19 cellular contexts compared by ENCODE assay signal in the genomic region with DNA sequence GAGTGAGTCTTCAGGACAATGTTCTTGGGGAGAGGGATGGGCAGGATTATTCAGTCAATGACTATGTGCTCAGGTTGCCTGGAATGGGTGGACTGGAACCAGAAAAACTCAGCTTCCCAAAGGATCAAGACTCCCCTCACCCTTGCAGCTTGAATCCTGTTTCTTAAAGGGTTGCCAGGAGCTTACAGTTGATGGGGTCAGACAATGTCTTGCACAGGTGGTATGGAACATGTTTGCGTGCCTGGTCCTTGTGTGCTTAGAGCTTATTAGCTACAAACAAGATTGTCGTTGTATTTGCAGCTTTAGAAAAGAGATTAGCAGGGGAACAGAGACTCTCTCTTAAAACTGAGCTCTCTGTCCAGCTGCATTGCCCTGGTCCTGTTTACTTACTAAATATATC. TPM values are rescaled to one million over a fixed set of nuclear protein-coding genes. Genes with fewer than 3 reads are reported as not detected.
DNase-seq lines count a peak whose midpoint lies in the region; ATAC-seq and TF ChIP-seq lines count a peak whose summit lies in the region.
"Had no signal": no experiment of that assay in that cellular context is flagged by ENCODE, and none has a peak within 500 bp of the region (broad histone marks: within the 10 kb centered on the region; RNA-seq: fewer than 3 reads in every experiment).

No MANE protein-coding gene starts in this region.

- no peak overlapping the region for H2AK5ac ChIP-seq in H9 (ENCODE audit: insufficient read length, low read length)

- peaks cover 2 to 4% of the 10 kb centered on the region in 2 experiments; a peak in 3 of 5 replicates for H3K9me3 Mint-ChIP-seq in H9
- H3K9me3 Mint-ChIP-seq in WTC11: peaks cover 8% of the 10 kb centered on the region

- H2BK5ac ChIP-seq in H9 (ENCODE audit: insufficient read length, low read length): no peak overlapping the region

- H3K4me3 ChIP-seq in SJCRH30: no peak overlapping the region
- H3K4me3 ChIP-seq: A549, SJSA1 had no signal

- no peaks in the 10 kb centered on the region for H3K36me3 ChIP-seq in SJCRH30
- H3K36me3 ChIP-seq: SJSA1 had no signal

- H3K4me3 Mint-ChIP-seq in H9 (no peak overlapping the region), WTC11 (no peak overlapping the region)

- H3K79me2 ChIP-seq in H9 (ENCODE audit: insufficient read depth, low read length): no peaks in the 10 kb centered on the region

- ATAC-seq in WTC11 (peak; percentile 24; the same call in 1 of the 2 replicates), HG03378 (IDR thresholded peaks at IDR 0.05; ENCODE audit: unreplicated experiment) (no peak)
- ATAC-seq: A549 had no signal

- no CpG with 5 or more reads among the region's 2 CpGs for WGBS in H9 (ENCODE audit: extremely low coverage, insufficient read length, low lambda C conversion rate)

- CTCF ChIA-PET in WTC11 (lab: Charles Lee): interaction anchor here (0.9 to 2.3 kb wide), 5 partner anchors 11 to 664 kb away, joined by 3 to 7 read pairs (median 5); no protein-coding TSS in a partner anchor

- H3K79me1 ChIP-seq in H9 (ENCODE audit: insufficient read depth, low read depth, low read length, poor library complexity, severe bottlenecking): no peaks in the 10 kb centered on the region

- no peak overlapping the region for H4K91ac ChIP-seq in H9 (ENCODE audit: insufficient read length, low read depth, low read length)

- H3K27me3 Mint-ChIP-seq in H9 (ENCODE audit: low read depth) (peaks cover 2% of the 10 kb centered on the region), WTC11 (ENCODE audit: low read depth) (no peaks in the 10 kb centered on the region; the same call in 1 of the 2 replicates)

- H4K20me1 ChIP-seq in H9 (ENCODE audit: control insufficient read depth, insufficient read depth, insufficient read length): no peaks in the 10 kb centered on the region

- H3K27me3 ChIP-seq in H9 (ENCODE audit: insufficient read depth, low read length) (no peaks in the 10 kb centered on the region), SJCRH30 (no peaks in the 10 kb centered on the region)
- H3K27me3 ChIP-seq: SJSA1 had no signal

- H3K4ac ChIP-seq in H9 (ENCODE audit: low read depth, low read length): no peak overlapping the region

- H2BK12ac ChIP-seq in H9 (ENCODE audit: insufficient read length, low read depth, low read length): no peak overlapping the region

- peaks cover 2 to 7% (median 4%) of the 10 kb centered on the region in 3 experiments; a peak in 2 of 7 replicates for H3K36me3 Mint-ChIP-seq in H9 (ENCODE audit: insufficient read depth in 1 of 3, low read depth in 3 of 3)
- no peaks in the 10 kb centered on the region for H3K36me3 Mint-ChIP-seq in WTC11

- H3K4me1 Mint-ChIP-seq in H9 (peaks cover 14 to 18% of the 10 kb centered on the region in 2 experiments), WTC11 (peaks cover 10% of the 10 kb centered on the region)

- no peak overlapping the region for H4K8ac ChIP-seq in H9 (replicated peaks; ENCODE audit: insufficient read length, low read depth, low read length)

- peak overlapping the region; percentile 47 for H3K27ac ChIP-seq in H9 (ENCODE audit: insufficient read length, low read depth, low read length)
- H3K27ac ChIP-seq in SJCRH30: no peak overlapping the region
- H3K27ac ChIP-seq: A549, SJSA1 had no signal

- no peak overlapping the region for H4K5ac ChIP-seq in H9 (ENCODE audit: insufficient read length, low read depth, low read length)

- POLR2A ChIA-PET in WTC11 (lab: Charles Lee): interaction anchor here (1.0 kb wide), 1 partner anchor 57 kb away, joined by 4 read pairs; a partner anchor contains a TSS

- H3K4me1 ChIP-seq in H9 (ENCODE audit: insufficient read depth, low read length) (peaks cover 6% of the 10 kb centered on the region; the same call in 1 of the 2 replicates), SJCRH30 (no peaks in the 10 kb centered on the region)

- peak overlapping the region in 2 of 3 experiments; percentile 12 to 84; a peak in 4 of 7 replicates for H3K27ac Mint-ChIP-seq in H9
- H3K27ac Mint-ChIP-seq in WTC11: no peak overlapping the region

- DNase-seq in D341Med (ENCODE audit: low spot score) (peak; percentile 62), H9 (no peak), NCI-H774 (lab: John Stamatoyannopoulos, UW) (peak; percentile 45), WTC11 (ENCODE audit: low spot score) (no peak), NCI-H2107 treated with DMSO at 0.1 percent for 48 hours (lab: John Stamatoyannopoulos, UW; ENCODE audit: unreplicated experiment) (no peak), A172 (ENCODE audit: low spot score) (no peak), SJCRH30 (no peak)
- DNase-seq: C1 segment of cervical spinal cord, EL, HCEC 1CT, KG1, NCI-H1417 treated with DMSO at 0.1 percent for 48 hours, NCI-H2227 treated with DMSO at 0.1 percent for 48 hours, NCI-H526 treated with DMSO at 0.1 percent for 48 hours, T-helper 2 cell had no signal

- H2BK120ac ChIP-seq in H9 (ENCODE audit: low read depth, low read length, poor library complexity, severe bottlenecking): no peak overlapping the region

- H3K18ac ChIP-seq in H9 (ENCODE audit: insufficient read length, low read depth, low read length): no peak overlapping the region

- no peak overlapping the region for H2BK20ac ChIP-seq in H9 (ENCODE audit: low read depth, low read length, poor library complexity, severe bottlenecking)

- no peak overlapping the region for H3T11ph ChIP-seq in H9 (ENCODE audit: low read length)

- H3K56ac ChIP-seq in H9 (ENCODE audit: insufficient read length, low read depth, low read length): no peak overlapping the region

- no peak overlapping the region for H3K23ac ChIP-seq in H9 (ENCODE audit: insufficient read length, low read depth, low read length)

- no peaks in the 10 kb centered on the region for H3K9me3 ChIP-seq in H9 (ENCODE audit: control insufficient read depth, low read depth, low read length)
- H3K9me3 ChIP-seq in SJCRH30 (replicated peaks): no peaks in the 10 kb centered on the region
- H3K9me3 ChIP-seq: A549, SJSA1 had no signal

- H2AFZ ChIP-seq in H9 (ENCODE audit: low read length): peak overlapping the region; percentile 34

- H3K4me2 ChIP-seq in H9 (ENCODE audit: insufficient read depth, insufficient read length, low read length): peak overlapping the region; percentile 14
- H3K4me2 ChIP-seq: A549 had no signal

- no peaks in the 10 kb centered on the region for H3K23me2 ChIP-seq in H9 (ENCODE audit: insufficient read length, low read depth, low read length, poor library complexity, severe bottlenecking)

- no peak overlapping the region for H2BK15ac ChIP-seq in H9 (ENCODE audit: low read depth, low read length)

- no peak overlapping the region for H3K14ac ChIP-seq in H9 (ENCODE audit: insufficient read depth, low read length)

- TF ChIP-seq CTCF in H9 (conservative IDR thresholded peaks at IDR 0.05) (no peak), WTC11 (IDR thresholded peaks at IDR 0.05) (no peak)

- no peak overlapping the region for H3K9ac ChIP-seq in H9 (ENCODE audit: extremely low read depth, insufficient read length, low read length)

TF ChIP-seq in WTC11, 78 proteins besides CTCF, POLR2A, EP300 and RAD21:
- TF ChIP-seq, protein P1, sequence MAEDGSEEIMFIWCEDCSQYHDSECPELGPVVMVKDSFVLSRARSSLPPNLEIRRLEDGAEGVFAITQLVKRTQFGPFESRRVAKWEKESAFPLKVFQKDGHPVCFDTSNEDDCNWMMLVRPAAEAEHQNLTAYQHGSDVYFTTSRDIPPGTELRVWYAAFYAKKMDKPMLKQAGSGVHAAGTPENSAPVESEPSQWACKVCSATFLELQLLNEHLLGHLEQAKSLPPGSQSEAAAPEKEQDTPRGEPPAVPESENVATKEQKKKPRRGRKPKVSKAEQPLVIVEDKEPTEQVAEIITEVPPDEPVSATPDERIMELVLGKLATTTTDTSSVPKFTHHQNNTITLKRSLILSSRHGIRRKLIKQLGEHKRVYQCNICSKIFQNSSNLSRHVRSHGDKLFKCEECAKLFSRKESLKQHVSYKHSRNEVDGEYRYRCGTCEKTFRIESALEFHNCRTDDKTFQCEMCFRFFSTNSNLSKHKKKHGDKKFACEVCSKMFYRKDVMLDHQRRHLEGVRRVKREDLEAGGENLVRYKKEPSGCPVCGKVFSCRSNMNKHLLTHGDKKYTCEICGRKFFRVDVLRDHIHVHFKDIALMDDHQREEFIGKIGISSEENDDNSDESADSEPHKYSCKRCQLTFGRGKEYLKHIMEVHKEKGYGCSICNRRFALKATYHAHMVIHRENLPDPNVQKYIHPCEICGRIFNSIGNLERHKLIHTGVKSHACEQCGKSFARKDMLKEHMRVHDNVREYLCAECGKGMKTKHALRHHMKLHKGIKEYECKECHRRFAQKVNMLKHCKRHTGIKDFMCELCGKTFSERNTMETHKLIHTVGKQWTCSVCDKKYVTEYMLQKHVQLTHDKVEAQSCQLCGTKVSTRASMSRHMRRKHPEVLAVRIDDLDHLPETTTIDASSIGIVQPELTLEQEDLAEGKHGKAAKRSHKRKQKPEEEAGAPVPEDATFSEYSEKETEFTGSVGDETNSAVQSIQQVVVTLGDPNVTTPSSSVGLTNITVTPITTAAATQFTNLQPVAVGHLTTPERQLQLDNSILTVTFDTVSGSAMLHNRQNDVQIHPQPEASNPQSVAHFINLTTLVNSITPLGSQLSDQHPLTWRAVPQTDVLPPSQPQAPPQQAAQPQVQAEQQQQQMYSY (CRISPR knock-in tag; IDR thresholded peaks at IDR 0.05): peak; percentile 75
- TF ChIP-seq ZNF423 (CRISPR knock-in tag; IDR thresholded peaks at IDR 0.05) (no peak), RORB (CRISPR knock-in tag; IDR thresholded peaks at IDR 0.05) (no peak)
- TF ChIP-seq, protein P2, sequence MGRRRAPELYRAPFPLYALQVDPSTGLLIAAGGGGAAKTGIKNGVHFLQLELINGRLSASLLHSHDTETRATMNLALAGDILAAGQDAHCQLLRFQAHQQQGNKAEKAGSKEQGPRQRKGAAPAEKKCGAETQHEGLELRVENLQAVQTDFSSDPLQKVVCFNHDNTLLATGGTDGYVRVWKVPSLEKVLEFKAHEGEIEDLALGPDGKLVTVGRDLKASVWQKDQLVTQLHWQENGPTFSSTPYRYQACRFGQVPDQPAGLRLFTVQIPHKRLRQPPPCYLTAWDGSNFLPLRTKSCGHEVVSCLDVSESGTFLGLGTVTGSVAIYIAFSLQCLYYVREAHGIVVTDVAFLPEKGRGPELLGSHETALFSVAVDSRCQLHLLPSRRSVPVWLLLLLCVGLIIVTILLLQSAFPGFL (CRISPR knock-in tag; IDR thresholded peaks at IDR 0.05; ENCODE audit: borderline replicate concordance): no peak

RNA-seq across cellular contexts. Expression of a gene that starts 56.9 kb away (rescaled TPM):
- 15.1 and 15.5 TPM in 2 replicates for total RNA-seq in H9 (2021)
- total RNA-seq in WTC11 (2021): 17.6 to 22.7 TPM (median 21.2 TPM) in 3 replicates
- total RNA-seq in A172 (2014; rRNA removed; shearing (Covaris generic)): 0.41 TPM in 1 of 2 replicates, not detected in the other
- total RNA-seq in SJCRH30 (2014; rRNA removed; shearing (Covaris generic)): not detected in 2 replicates
- total RNA-seq: RPMI7951, SJSA1 had no signal

Comparison
In these comparisons a context has a peak if more than half of its experiments do, and no peak if none do; other contexts are left out.
1. DNase-seq: peak in D341Med (single experiment) and NCI-H774 (single experiment); none in H9 (single experiment), WTC11 (single experiment), NCI-H2107 treated with DMSO at 0.1 percent for 48 hours (single experiment), A172 (single experiment) and SJCRH30 (0 of 2).
2. RNA of a gene that starts 56.9 kb away (total RNA-seq): 17.6 to 22.7 TPM in WTC11 and 15.1 to 15.5 TPM in H9; 0.41 TPM in A172 and not detected in SJCRH30; every median in the first group is over 10 times any median in the second.